In genomic region chr1:156668801-156669637, GRCh38 we compare ENCODE assay signal across 14 cellular contexts. TPM values are rescaled to one million over a fixed set of nuclear protein-coding genes. Genes with fewer than 3 reads are reported as not detected.
DNase-seq lines count a peak whose midpoint lies in the region; ATAC-seq and TF ChIP-seq lines count a peak whose summit lies in the region.
"Had no signal": no experiment of that assay in that cellular context is flagged by ENCODE, and none has a peak within 500 bp of the region (broad histone marks: within the 10 kb centered on the region; RNA-seq: fewer than 3 reads in every experiment).

No MANE protein-coding gene starts in this region.

- intact Hi-C loops in Right ventricle myocardium superior (cut with DNase I): no loop called here
- intact Hi-C loops in esophagus muscularis mucosa (cut with DNase I): no loop called here

- TF ChIP-seq POLR2A in esophagus muscularis mucosa (IDR thresholded peaks at IDR 0.05; ENCODE audit: low read depth): no peak

- H3K4me2 ChIP-seq in osteoblast (ENCODE audit: insufficient read depth, low read length): no peak overlapping the region

- no peaks in the 10 kb centered on the region for H4K20me1 ChIP-seq in osteoblast (ENCODE audit: insufficient read depth, low read length)

- TF ChIP-seq CTCF in cardiac muscle cell (IDR thresholded peaks at IDR 0.05; ENCODE audit: low read depth, low read length) (no peak), esophagus muscularis mucosa (IDR thresholded peaks at IDR 0.05) (no peak), osteoblast (IDR thresholded peaks at IDR 0.05; ENCODE audit: extremely low read depth, low read depth, low read length) (no peak)

- peaks cover 12% of the 10 kb centered on the region for H3K36me3 ChIP-seq in cardiac muscle cell
- H3K36me3 ChIP-seq in esophagus muscularis mucosa: peaks cover 0 to 38% (median 15%) of the 10 kb centered on the region in 4 donors
- no peaks in the 10 kb centered on the region for H3K36me3 ChIP-seq in osteoblast (ENCODE audit: insufficient read depth, low read length)

- no peaks in the 10 kb centered on the region for H3K79me2 ChIP-seq in osteoblast (ENCODE audit: insufficient read depth, low read length)

- H3K27me3 ChIP-seq in cardiac muscle cell: no peaks in the 10 kb centered on the region
- no peaks in the 10 kb centered on the region for H3K27me3 ChIP-seq in esophagus muscularis mucosa
- H3K27me3 ChIP-seq in osteoblast (ENCODE audit: insufficient read depth, low read length): no peaks in the 10 kb centered on the region

- ATAC-seq in Right ventricle myocardium superior (ENCODE audit: poor library complexity) (no peak), HG02678 (IDR thresholded peaks at IDR 0.05; ENCODE audit: unreplicated experiment) (no peak), HG02884 (IDR thresholded peaks at IDR 0.05; ENCODE audit: unreplicated experiment) (no peak)

- H3K9me3 ChIP-seq in cardiac muscle cell (ENCODE audit: low read depth) (no peaks in the 10 kb centered on the region), esophagus muscularis mucosa (no peaks in the 10 kb centered on the region), osteoblast (ENCODE audit: low read depth, low read length) (no peaks in the 10 kb centered on the region)

- DNase-seq in cardiac muscle cell (ENCODE audit: low read depth in 1 of 2, low spot score in 1 of 2) (peak in 1 of 2 donors; percentile 40), Right ventricle myocardium superior (no peak), esophagus muscularis mucosa (ENCODE audit: extremely low spot score) (no peak), osteoblast (ENCODE audit: insufficient read length, low spot score, missing footprints) (peak; percentile 47), HUDEP-2 (lab: John Stamatoyannopoulos, UW; ENCODE audit: unreplicated experiment in 76 of 76) (no peak)
- DNase-seq in stimulated activated naive CD4-positive, alpha-beta T cell treated with Interleukin-2 at 50 U/mL for 16 hours (lab: John Stamatoyannopoulos, UW): no peak
- DNase-seq: activated CD4-positive, alpha-beta T cell treated with anti-CD3 and anti-CD28 coated beads for 4 hours; activated gamma-delta T cell; DMS79 treated with DMSO at 0.1 percent for 48 hours; occipital lobe; stimulated activated CD4-positive, alpha-beta T cell treated with anti-CD3 and anti-CD28 coated beads, Interleukin-2, amount 100 ng/mL, for 48 hours had no signal

- no peak for TF ChIP-seq EP300 in esophagus muscularis mucosa (IDR thresholded peaks at IDR 0.05)

- no peak overlapping the region for H2AFZ ChIP-seq in osteoblast (ENCODE audit: low read length)

- peak overlapping the region; percentile 100 for H3K27ac ChIP-seq in cardiac muscle cell
- peak overlapping the region; percentile 78 to 85 (median 82) for H3K27ac ChIP-seq in esophagus muscularis mucosa (replicated peaks in 1 of 4)
- H3K27ac ChIP-seq in osteoblast (ENCODE audit: low read depth, low read length): no peak overlapping the region
- H3K27ac ChIP-seq: SK-N-MC had no signal

- no peak overlapping the region for H3K4me3 ChIP-seq in cardiac muscle cell
- H3K4me3 ChIP-seq in esophagus muscularis mucosa: no peak overlapping the region
- no peak overlapping the region for H3K4me3 ChIP-seq in osteoblast (ENCODE audit: insufficient read depth, low read length)
- H3K4me3 ChIP-seq: SK-N-MC had no signal

- WGBS in esophagus muscularis mucosa: 89% methylated on average over 11 of the region's 17 CpGs

- peaks cover 78% of the 10 kb centered on the region for H3K4me1 ChIP-seq in cardiac muscle cell (ENCODE audit: low read depth)
- H3K4me1 ChIP-seq in esophagus muscularis mucosa: peaks cover 80 to 84% (median 82%) of the 10 kb centered on the region in 4 donors
- peaks cover 14% of the 10 kb centered on the region for H3K4me1 ChIP-seq in osteoblast (ENCODE audit: insufficient read depth, low read length)

RNA-seq across cellular contexts. Expression of gene NES, which starts 8.2 kb away (rescaled TPM):
- total RNA-seq in cardiac muscle cell (302 and 391 TPM in 2 replicates), Right ventricle myocardium superior (103 TPM), esophagus muscularis mucosa (10 to 100 TPM; 16.6 to 37.4 (median 32.5) TPM), osteoblast (0.36 and 1.5 TPM in 2 replicates)
- 86.5 and 89.3 TPM in 2 replicates for polyA plus RNA-seq in cardiac muscle cell

RNA-seq across cellular contexts. Expression of gene BCAN, which starts 27.1 kb away (rescaled TPM):
- total RNA-seq in cardiac muscle cell (0.86 and 1.2 TPM in 2 replicates), Right ventricle myocardium superior (0.46 TPM), esophagus muscularis mucosa (1 to 10 TPM in 1 of 4 donors, under 1 TPM in 2, not detected in 1; 0.45 to 1.0 (median 0.99) TPM), osteoblast (not detected in 2 replicates)
- 0.23 and 0.39 TPM in 2 replicates for polyA plus RNA-seq in cardiac muscle cell

RNA-seq across cellular contexts. Expression of gene CRABP2, which starts 36.4 kb away (rescaled TPM):
- total RNA-seq in cardiac muscle cell (556 and 900 TPM in 2 replicates), Right ventricle myocardium superior (0.59 TPM), esophagus muscularis mucosa (1 to 10 TPM; 1.2 to 6.4 (median 2.7) TPM), osteoblast (9.1 and 16.6 TPM in 2 replicates)
- 824 and 1,249 TPM in 2 replicates for polyA plus RNA-seq in cardiac muscle cell

RNA-seq across cellular contexts. Expression of gene HAPLN2, which starts 49.8 kb away (rescaled TPM):
- total RNA-seq in cardiac muscle cell: 7.6 and 19.0 TPM in 2 replicates
- 8.5 and 15.7 TPM in 2 replicates for polyA plus RNA-seq in cardiac muscle cell
- total RNA-seq in Right ventricle myocardium superior: 1.6 TPM
- total RNA-seq in esophagus muscularis mucosa: 1 to 10 TPM in 3 of 4 donors, under 1 TPM in 1; 0.83 to 5.1 (median 2.2) TPM
- not detected in 2 replicates for total RNA-seq in osteoblast
- total RNA-seq: occipital lobe had no signal

RNA-seq across cellular contexts. Expression of gene METTL25B, which starts 59.2 kb away (rescaled TPM):
- total RNA-seq in cardiac muscle cell: 22.8 and 25.4 TPM in 2 replicates
- 19.5 and 20.9 TPM in 2 replicates for polyA plus RNA-seq in cardiac muscle cell
- 14.4 TPM for total RNA-seq in Right ventricle myocardium superior
- 10 to 100 TPM; 16.2 to 32.3 (median 18.0) TPM for total RNA-seq in esophagus muscularis mucosa
- total RNA-seq in osteoblast: 8.3 and 12.7 TPM in 2 replicates

Comparison
In these comparisons a context has a peak if more than half of its experiments do, and no peak if none do; other contexts are left out.
1. RNA of gene CRABP2, which starts 36.4 kb away (total RNA-seq): 556 to 900 TPM in cardiac muscle cell; 9.1 to 16.6 TPM in osteoblast, 1.2 to 6.4 TPM in esophagus muscularis mucosa and 0.59 TPM in Right ventricle myocardium superior (single experiment); every median in the first group is over 10 times any median in the second.